8 cellular contexts compared by ENCODE assay signal in genomic region chr2:230289311-230289710, GRCh38. TPM values are rescaled to one million over a fixed set of nuclear protein-coding genes. Genes with fewer than 3 reads are reported as not detected.
DNase-seq lines count a peak whose midpoint lies in the region; ATAC-seq and TF ChIP-seq lines count a peak whose summit lies in the region.
"Not testable (repeated sequence)": the region's sequence is repeated elsewhere in the genome, so short reads cannot be mapped to it uniquely, and the experiment has no call there.

No MANE protein-coding gene starts in this region.

- H3K36me3 Mint-ChIP-seq in activated CD8-positive, alpha-beta T cell treated with anti-CD3 and anti-CD28 coated beads for 36 hours (ENCODE audit: low read depth): peaks cover 69% of the 10 kb centered on the region
- peaks cover 51% of the 10 kb centered on the region for H3K36me3 Mint-ChIP-seq in central memory CD8-positive, alpha-beta T cell (ENCODE audit: insufficient read depth)

- not testable (repeated sequence) for H2AFZ ChIP-seq in mesenchymal stem cell (ENCODE audit: low read depth, low read length)

- CTCF ChIA-PET in activated CD8-positive, alpha-beta T cell treated with anti-CD3 and anti-CD28 coated beads for 36 hours (lab: Charles Lee): interaction anchor here (1.4 kb wide), 1 partner anchor 23 kb away, joined by 3 read pairs; no protein-coding TSS in a partner anchor

- not testable (repeated sequence) for H3K18ac ChIP-seq in mesenchymal stem cell (ENCODE audit: low read depth in 1 of 2, low read length in 2 of 2)

- H3K27me3 ChIP-seq in foreskin keratinocyte; mesenchymal stem cell (ENCODE audit: control insufficient read depth in 1 of 2, insufficient read depth in 1 of 2, low read length in 2 of 2): not testable (repeated sequence)

- H3K14ac ChIP-seq in mesenchymal stem cell (ENCODE audit: low read length in 2 of 2): not testable (repeated sequence)

- DNase-seq in A172 (ENCODE audit: low spot score): peak; percentile 27
- peak; percentile 54 for DNase-seq in ELR (ENCODE audit: low read depth)
- DNase-seq in KBM-7: peak; percentile 43
- peak; percentile 22 for DNase-seq in activated CD8-positive, alpha-beta T cell treated with anti-CD3 and anti-CD28 coated beads for 36 hours
- DNase-seq in central memory CD8-positive, alpha-beta T cell (ENCODE audit: low spot score in 2 of 2): not testable (repeated sequence)
- peak in 1 of 2 donors; percentile 15 for DNase-seq in foreskin keratinocyte
- DNase-seq in mesenchymal stem cell: peak; percentile 33

- POLR2A ChIA-PET in activated CD8-positive, alpha-beta T cell treated with anti-CD3 and anti-CD28 coated beads for 36 hours (lab: Charles Lee): not testable (repeated sequence)

- H2BK120ac ChIP-seq in mesenchymal stem cell (ENCODE audit: low read depth, low read length): not testable (repeated sequence)

- intact Hi-C loops in activated CD8-positive, alpha-beta T cell treated with anti-CD3 and anti-CD28 coated beads for 36 hours (cut with micrococcal nuclease): not testable (repeated sequence)

- H4K8ac ChIP-seq in mesenchymal stem cell (ENCODE audit: low read length): not testable (repeated sequence)

- 91% methylated on average over 4 of the region's 4 CpGs for WGBS in mesenchymal stem cell

- not testable (repeated sequence) for H3K9ac ChIP-seq in mesenchymal stem cell (ENCODE audit: low read length)

- H3K4me2 ChIP-seq in mesenchymal stem cell (ENCODE audit: low read length, poor library complexity, severe bottlenecking): not testable (repeated sequence)

- not testable (repeated sequence) for H3K79me1 ChIP-seq in mesenchymal stem cell (replicated peaks; ENCODE audit: low read length, poor library complexity, severe bottlenecking)

- in situ Hi-C loops in KBM-7 (cut with MboI; ENCODE audit: low pct_unique_long_range_greater_than_20kb, low sequenced_read_pairs): not testable (repeated sequence)

- not testable (repeated sequence) for TF ChIP-seq CTCF in activated CD8-positive, alpha-beta T cell treated with anti-CD3 and anti-CD28 coated beads for 36 hours (IDR thresholded peaks at IDR 0.05); foreskin keratinocyte (conservative IDR thresholded peaks at IDR 0.05)

- not testable (repeated sequence) for H3K9me3 ChIP-seq in mesenchymal stem cell (ENCODE audit: control insufficient read depth, low read length)

- H4K91ac ChIP-seq in mesenchymal stem cell (ENCODE audit: low read length): not testable (repeated sequence)

- H3K27me3 Mint-ChIP-seq in activated CD8-positive, alpha-beta T cell treated with anti-CD3 and anti-CD28 coated beads for 36 hours; central memory CD8-positive, alpha-beta T cell: not testable (repeated sequence)

- not testable (repeated sequence) for H2BK15ac ChIP-seq in mesenchymal stem cell (ENCODE audit: low read depth, poor library complexity, severe bottlenecking)

- not testable (repeated sequence) for H3K23ac ChIP-seq in mesenchymal stem cell (ENCODE audit: low read length in 2 of 2)

- H3K4ac ChIP-seq in mesenchymal stem cell (ENCODE audit: low read depth in 1 of 2, low read length in 2 of 2): not testable (repeated sequence)

- not testable (repeated sequence) for ATAC-seq in activated CD8-positive, alpha-beta T cell treated with anti-CD3 and anti-CD28 coated beads for 36 hours; central memory CD8-positive, alpha-beta T cell (replicated peaks; ENCODE audit: extremely low read depth, poor library complexity, severe bottlenecking)
- ATAC-seq in foreskin keratinocyte: peak; percentile 44

- not testable (repeated sequence) for H2BK12ac ChIP-seq in mesenchymal stem cell (ENCODE audit: low read length in 2 of 2)

- peaks cover 23% of the 10 kb centered on the region for H3K4me1 Mint-ChIP-seq in activated CD8-positive, alpha-beta T cell treated with anti-CD3 and anti-CD28 coated beads for 36 hours (ENCODE audit: low read depth)
- peaks cover 23% of the 10 kb centered on the region for H3K4me1 Mint-ChIP-seq in central memory CD8-positive, alpha-beta T cell

- H3K4me3 ChIP-seq in mesenchymal stem cell (ENCODE audit: insufficient read depth in 1 of 2, low read depth in 1 of 2, low read length in 2 of 2): not testable (repeated sequence)

- H3K4me1 ChIP-seq in foreskin keratinocyte; mesenchymal stem cell (ENCODE audit: control insufficient read depth, insufficient read depth, low read depth, low read length): not testable (repeated sequence)

- H3K36me3 ChIP-seq in mesenchymal stem cell (ENCODE audit: control insufficient read depth in 1 of 2, insufficient read depth in 2 of 2, low read depth in 1 of 2, low read length in 2 of 2): not testable (repeated sequence)

- not testable (repeated sequence) for H2BK5ac ChIP-seq in mesenchymal stem cell (ENCODE audit: low read depth, low read length, poor library complexity, severe bottlenecking)

- H3K9me3 Mint-ChIP-seq in activated CD8-positive, alpha-beta T cell treated with anti-CD3 and anti-CD28 coated beads for 36 hours; central memory CD8-positive, alpha-beta T cell: not testable (repeated sequence)

- H3K27ac Mint-ChIP-seq in activated CD8-positive, alpha-beta T cell treated with anti-CD3 and anti-CD28 coated beads for 36 hours; central memory CD8-positive, alpha-beta T cell (ENCODE audit: low read depth): not testable (repeated sequence)

- not testable (repeated sequence) for H2AK5ac ChIP-seq in mesenchymal stem cell (ENCODE audit: low read length, severe bottlenecking)

- not testable (repeated sequence) for H3K4me3 Mint-ChIP-seq in activated CD8-positive, alpha-beta T cell treated with anti-CD3 and anti-CD28 coated beads for 36 hours
- H3K4me3 Mint-ChIP-seq in central memory CD8-positive, alpha-beta T cell: peak overlapping the region; percentile 37

- H3K27ac ChIP-seq in foreskin keratinocyte; mesenchymal stem cell (ENCODE audit: low read length, poor library complexity, severe bottlenecking): not testable (repeated sequence)

TF ChIP-seq in PFSK-1, 5 proteins besides CTCF, POLR2A, EP300 and RAD21:
- TF ChIP-seq REST (IDR thresholded peaks at IDR 0.05; ENCODE audit: insufficient read depth in 1 of 2, low read depth in 2 of 2, low read length in 2 of 2): peak; percentile 73 to 92

RNA-seq across cellular contexts. Expression of gene SP140L, which starts 37.7 kb away (rescaled TPM):
- total RNA-seq in A172 (2014; rRNA removed; shearing (Covaris generic)): 10.4 and 13.0 TPM in 2 replicates
- polyA plus RNA-seq in PFSK-1 (2012; ENCODE audit: insufficient read length, low read depth): 3.7 TPM
- 10 to 100 TPM; 43.7 to 43.8 TPM for total RNA-seq in activated CD8-positive, alpha-beta T cell treated with anti-CD3 and anti-CD28 coated beads for 36 hours
- total RNA-seq in foreskin keratinocyte: 10.7 and 11.7 TPM in 2 replicates
- polyA plus RNA-seq in foreskin keratinocyte: 8.1 and 8.3 TPM in 2 replicates
- polyA plus RNA-seq in mesenchymal stem cell (2013, experiment 1 of 2): 23.6 TPM
- polyA plus RNA-seq in mesenchymal stem cell (2013, experiment 2 of 2): 21.8 TPM
